ENCODE assay signal across 1 cellular context in genomic region chr16:19555186-19555937, GRCh38.
TF ChIP-seq lines count a peak whose summit lies in the region.

TSS of gene VPS35L (plus strand) at chr16:19555703. CDS start at chr16:19555730, 27 bp downstream.

TF ChIP-seq in K562, 482 proteins besides CTCF, POLR2A, EP300 and RAD21 (continued from another document and continues in another):
- TF ChIP-seq SETDB1 (IDR thresholded peaks at IDR 0.05; ENCODE audit: low read length) (no peak), RHOXF2B (CRISPR knock-in tag; conservative IDR thresholded peaks at IDR 0.05) (no peak), MAFK (IDR thresholded peaks at IDR 0.05; ENCODE audit: low read length) (0 out of 2 replicates have a peak, but pooled peaks have one; percentile 13), ZNF133 (CRISPR knock-in tag; IDR thresholded peaks at IDR 0.05) (no peak), E2F6 (IDR thresholded peaks at IDR 0.05; ENCODE audit: borderline replicate concordance in 1 of 2, extremely low read depth in 1 of 2, insufficient read depth in 1 of 2, insufficient read length in 1 of 2, low read depth in 1 of 2, low read length in 1 of 2, poor library complexity in 1 of 2, severe bottlenecking in 1 of 2) (peak; percentile 35 to 57), OTX1 (CRISPR knock-in tag; IDR thresholded peaks at IDR 0.05) (peak; percentile 56; the same call in 1 of the 2 replicates), SMARCA5 (IDR thresholded peaks at IDR 0.05) (no peak), ZNF282 (CRISPR knock-in tag; IDR thresholded peaks at IDR 0.05) (no peak), MNT (conservative IDR thresholded peaks at IDR 0.05) (peak; percentile 73 to 81), CC2D1A (IDR thresholded peaks at IDR 0.05) (no peak), DIDO1 (tag; IDR thresholded peaks at IDR 0.05; ENCODE audit: low read depth) (0 out of 2 replicates have a peak, but pooled peaks have one; percentile 6), ZNF165 (CRISPR knock-in tag; IDR thresholded peaks at IDR 0.05; ENCODE audit: borderline replicate concordance) (no peak), GTF3C2 (IDR thresholded peaks at IDR 0.05; ENCODE audit: borderline replicate concordance, extremely low read depth, insufficient read length) (no peak), ASH1L (IDR thresholded peaks at IDR 0.05; ENCODE audit: borderline replicate concordance, low read depth, partially characterized antibody) (no peak), HNRNPLL (IDR thresholded peaks at IDR 0.05; ENCODE audit: low read depth, low read length, poor library complexity, severe bottlenecking) (peak; percentile 84), THAP12 (CRISPR knock-in tag; IDR thresholded peaks at IDR 0.05) (peak; percentile 35; the same call in 1 of the 2 replicates), ZSCAN29 (IDR thresholded peaks at IDR 0.05) (no peak), ZNF146 (CRISPR knock-in tag; IDR thresholded peaks at IDR 0.05; ENCODE audit: unreplicated experiment) (no peak), ZNF134 (CRISPR knock-in tag; conservative IDR thresholded peaks at IDR 0.05) (peak; percentile 40; the same call in 1 of the 2 replicates), E2F4 (CRISPR knock-in tag; IDR thresholded peaks at IDR 0.05; ENCODE audit: low read depth) (no peak), TCF7L2 (IDR thresholded peaks at IDR 0.05; ENCODE audit: low read depth, low read length) (no peak), RBM22 (IDR thresholded peaks at IDR 0.05; ENCODE audit: low read depth, low read length, poor library complexity, severe bottlenecking) (no peak), SIRT6 (IDR thresholded peaks at IDR 0.05; ENCODE audit: low read depth, low read length) (no peak), PBX2 (CRISPR knock-in tag; IDR thresholded peaks at IDR 0.05; ENCODE audit: low read depth) (no peak), PBX2 (tag; conservative IDR thresholded peaks at IDR 0.05; ENCODE audit: low read depth) (no peak), BRD4 (IDR thresholded peaks at IDR 0.05) (no peak), KLF10 (CRISPR knock-in tag; IDR thresholded peaks at IDR 0.05) (no peak), ZNF75A (CRISPR knock-in tag; IDR thresholded peaks at IDR 0.05) (no peak), BRF2 (IDR thresholded peaks at IDR 0.05; ENCODE audit: borderline replicate concordance, insufficient read depth, insufficient read length) (no peak), FOXK1 (CRISPR knock-in tag; IDR thresholded peaks at IDR 0.05; ENCODE audit: borderline replicate concordance) (no peak; the same call in 1 of the 2 replicates), L3MBTL2 (IDR thresholded peaks at IDR 0.05) (peak; percentile 61), ZBTB8A (IDR thresholded peaks at IDR 0.05; ENCODE audit: partially characterized antibody) (no peak), JUND (IDR thresholded peaks at IDR 0.05; ENCODE audit: borderline replicate concordance, low read depth, low read length) (peak; percentile 91), JUND (tag; IDR thresholded peaks at IDR 0.05; ENCODE audit: borderline replicate concordance, low read depth, low read length) (peak; percentile 86; the same call in 2 of the 3 replicates), REST (CRISPR knock-in tag; IDR thresholded peaks at IDR 0.05; ENCODE audit: low read depth) (no peak), PHTF2 (CRISPR knock-in tag; IDR thresholded peaks at IDR 0.05) (no peak), ZNF778 (CRISPR knock-in tag; IDR thresholded peaks at IDR 0.05) (no peak), ZNF57 (CRISPR knock-in tag; IDR thresholded peaks at IDR 0.05) (no peak), ZNF668 (CRISPR knock-in tag; IDR thresholded peaks at IDR 0.05) (no peak), POU5F1 (IDR thresholded peaks at IDR 0.05; ENCODE audit: borderline replicate concordance, low read depth, low read length, partially characterized antibody) (no peak), ATF3 (IDR thresholded peaks at IDR 0.05) (peak; percentile 87), ATF3 (CRISPR knock-in tag; conservative IDR thresholded peaks at IDR 0.05) (no peak; the same call in 1 of the 2 replicates), RFX5 (IDR thresholded peaks at IDR 0.05; ENCODE audit: low read depth, low read length) (no peak), SMARCE1 (IDR thresholded peaks at IDR 0.05) (no peak), HNRNPK (IDR thresholded peaks at IDR 0.05; ENCODE audit: low read depth, low read length, poor library complexity, severe bottlenecking) (no peak), HSF4 (CRISPR knock-in tag; IDR thresholded peaks at IDR 0.05; ENCODE audit: borderline replicate concordance) (no peak), ZBTB9 (CRISPR knock-in tag; IDR thresholded peaks at IDR 0.05) (no peak), ARHGAP35 (IDR thresholded peaks at IDR 0.05; ENCODE audit: partially characterized antibody) (no peak)
